7 cellular contexts compared by ENCODE assay signal in genomic region chr1:234239936-234240335, GRCh38.
"Had no signal": no experiment of that assay in that cellular context is flagged by ENCODE, and none has a peak within 500 bp of the region (broad histone marks: within the 10 kb centered on the region; RNA-seq: fewer than 3 reads in every experiment).

No MANE protein-coding gene starts in this region.

- ATAC-seq: GM23338 had no signal

- H3K27ac ChIP-seq: HL-60 had no signal

- H3K27ac Mint-ChIP-seq: GM23338, H9, HFFc6 had no signal

- H3K4me3 Mint-ChIP-seq: GM23338, H9, HFFc6 had no signal

- H3K4me3 ChIP-seq: GM23338 had no signal

- DNase-seq: HCEC 1CT, HFFc6, IMR-90, KBM-7 had no signal

- H3K9me3 Mint-ChIP-seq: GM23338, H9 had no signal
